ENCODE assay signal across 8 cellular contexts in genomic region chr12:47317182-47317915, GRCh38.
A peak's percentile ranks its signal among the peaks of the same experiment; 100 is the strongest.
DNase-seq lines count a peak whose midpoint lies in the region; ATAC-seq, FAIRE-seq and TF ChIP-seq lines count a peak whose summit lies in the region.

No MANE protein-coding gene starts in this region.

- TF ChIP-seq POLR2A in endothelial cell of umbilical vein (IDR thresholded peaks at IDR 0.05; ENCODE audit: low read depth, low read length): no peak

- H4K20me1 ChIP-seq in endothelial cell of umbilical vein (replicated peaks; ENCODE audit: control insufficient read depth, extremely low read depth, insufficient read depth, low read length): no peaks in the 10 kb centered on the region
- no peaks in the 10 kb centered on the region for H4K20me1 ChIP-seq in smooth muscle cell (ENCODE audit: low read depth)

- H3K9ac ChIP-seq in endothelial cell of umbilical vein (replicated peaks; ENCODE audit: extremely low read depth, insufficient read depth, low read length): no peak overlapping the region
- H3K9ac ChIP-seq in smooth muscle cell (ENCODE audit: low read depth): no peak overlapping the region

- in situ Hi-C loops in G401 (cut with HindIII; ENCODE audit: low sequenced_read_pairs): no loop called here

- no peaks in the 10 kb centered on the region for H3F3A ChIP-seq in smooth muscle cell (ENCODE audit: low read depth)

- H3K79me2 ChIP-seq in endothelial cell of umbilical vein (ENCODE audit: control insufficient read depth, insufficient read depth, low read length) (no peaks in the 10 kb centered on the region), smooth muscle cell (ENCODE audit: low read depth) (no peaks in the 10 kb centered on the region)

- H2AFZ ChIP-seq in endothelial cell of umbilical vein (ENCODE audit: low read depth, low read length) (no peak overlapping the region), smooth muscle cell (ENCODE audit: low read depth) (no peak overlapping the region)

- POLR2A ChIA-PET in endothelial cell of umbilical vein (lab: Charles Lee): no interaction called here

- H3K27ac ChIP-seq in endothelial cell of umbilical vein (ENCODE audit: insufficient read depth, low read depth, low read length) (no peak overlapping the region), smooth muscle cell (ENCODE audit: low read depth) (no peak overlapping the region)

- ATAC-seq in GM19043 (IDR thresholded peaks at IDR 0.05; ENCODE audit: low read depth, unreplicated experiment): peak; percentile 48
- ATAC-seq in HG03159 (IDR thresholded peaks at IDR 0.05; ENCODE audit: unreplicated experiment): peak; percentile 52

- H3K36me3 ChIP-seq in endothelial cell of umbilical vein (ENCODE audit: control insufficient read depth in 2 of 2, extremely low read depth in 1 of 2, insufficient read depth in 2 of 2, low read length in 2 of 2): no peaks in the 10 kb centered on the region
- no peaks in the 10 kb centered on the region for H3K36me3 ChIP-seq in smooth muscle cell (ENCODE audit: low read depth)

- no peak for FAIRE-seq in endothelial cell of umbilical vein (lab: Jason Lieb, UNC)

- no peaks in the 10 kb centered on the region for H3K9me3 ChIP-seq in endothelial cell of umbilical vein (replicated peaks; ENCODE audit: control insufficient read depth, insufficient read depth, low read length)
- no peaks in the 10 kb centered on the region for H3K9me3 ChIP-seq in smooth muscle cell (replicated peaks; ENCODE audit: low read depth)

- CTCF ChIA-PET in endothelial cell of umbilical vein (lab: Charles Lee): interaction anchor here (1.2 to 2.7 kb wide), 4 partner anchors 11 to 369 kb away, joined by 3 to 14 read pairs (median 6); no protein-coding TSS in a partner anchor

- no TSS peak for BruUV-seq in endothelial cell of umbilical vein (replicated peaks; lab: Mats Ljungman, UMichigan)

- dilution Hi-C loops in endothelial cell of umbilical vein (cut with MboI; ENCODE audit: extremely low pct_ligation_motif_present, low sequenced_read_pairs): no loop called here

- H3K27me3 ChIP-seq in endothelial cell of umbilical vein (ENCODE audit: control insufficient read depth in 2 of 2, insufficient read depth in 2 of 2, low read length in 2 of 2) (no peaks in the 10 kb centered on the region), smooth muscle cell (ENCODE audit: low read depth) (no peaks in the 10 kb centered on the region)

- WGBS in smooth muscle cell (ENCODE audit: low lambda C conversion rate): 88% methylated on average over 11 of the region's 11 CpGs

- H3K4me1 ChIP-seq in endothelial cell of umbilical vein (ENCODE audit: control insufficient read depth, extremely low read depth, insufficient read depth, low read length) (peaks cover 20% of the 10 kb centered on the region), smooth muscle cell (ENCODE audit: low read depth) (no peaks in the 10 kb centered on the region)

- intact Hi-C loops in endothelial cell of umbilical vein (cut with micrococcal nuclease) (no loop called here), head of caudate nucleus (cut with DNase I) (no loop called here)

- no peak for TF ChIP-seq CTCF in endothelial cell of umbilical vein (IDR thresholded peaks at IDR 0.05; ENCODE audit: extremely low read depth in 1 of 2, insufficient read depth in 1 of 2, low read depth in 1 of 2, low read length in 2 of 2)
- no peak for TF ChIP-seq CTCF in smooth muscle cell (IDR thresholded peaks at IDR 0.05; ENCODE audit: borderline replicate concordance, insufficient read depth, poor library complexity, severe bottlenecking)

- H3K4me2 ChIP-seq in endothelial cell of umbilical vein (ENCODE audit: insufficient read depth, low read length) (peak overlapping the region; percentile 18), smooth muscle cell (no peak overlapping the region)

- DNase-seq in CD1c-positive myeloid dendritic cell (ENCODE audit: extremely low spot score) (peak; percentile 59), endothelial cell of umbilical vein (ENCODE audit: low read depth, low spot score) (no peak), HT-29 (ENCODE audit: low spot score) (no peak), smooth muscle cell (lab: John Stamatoyannopoulos, UW; ENCODE audit: unreplicated experiment) (no peak), G401 (ENCODE audit: low spot score) (no peak), head of caudate nucleus (no peak)

- H3K4me3 ChIP-seq in endothelial cell of umbilical vein (replicated peaks in 1 of 3; ENCODE audit: insufficient read depth in 1 of 3, low read depth in 1 of 3, low read length in 3 of 3) (no peak overlapping the region), smooth muscle cell (no peak overlapping the region)

- peaks cover 2% of the 10 kb centered on the region for H3K9me1 ChIP-seq in endothelial cell of umbilical vein (replicated peaks; ENCODE audit: control insufficient read depth, extremely low read depth, insufficient read depth, low read length)

TF ChIP-seq in endothelial cell of umbilical vein, 7 proteins besides CTCF, POLR2A, EP300 and RAD21:
- no peak for TF ChIP-seq MAX (IDR thresholded peaks at IDR 0.05; ENCODE audit: insufficient read depth, insufficient read length)
